ENCODE assay signal across 10 cellular contexts in the genomic region with DNA sequence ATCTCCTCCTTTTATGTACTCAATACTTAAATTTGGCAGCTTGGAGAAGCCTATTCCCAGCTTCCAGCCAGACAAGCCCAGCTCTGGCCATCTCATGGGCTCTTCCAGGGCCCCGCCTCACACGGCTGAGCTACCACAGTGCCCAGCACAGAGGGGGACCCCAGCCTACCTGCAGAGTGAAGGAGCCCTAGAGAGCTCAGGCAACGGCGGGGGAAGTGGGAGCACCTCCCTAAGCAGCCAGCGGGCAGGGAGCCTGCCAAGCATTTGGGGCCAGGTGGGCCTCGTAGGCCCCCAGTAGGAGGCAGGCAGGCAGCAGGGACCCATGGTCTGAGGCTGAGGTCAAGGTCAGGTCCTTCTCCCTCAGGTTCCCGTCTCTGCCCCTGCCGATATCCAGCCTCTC.
DNase-seq lines count a peak whose midpoint lies in the region; ATAC-seq and TF ChIP-seq lines count a peak whose summit lies in the region.
"Had no signal": no experiment of that assay in that cellular context is flagged by ENCODE, and none has a peak within 500 bp of the region (broad histone marks: within the 10 kb centered on the region; RNA-seq: fewer than 3 reads in every experiment).

No MANE protein-coding gene starts in this region.

- H3K27ac Mint-ChIP-seq in nephron progenitor cell, result no peak overlapping the region

- no peaks in the 10 kb centered on the region for H3K9me3 ChIP-seq in BLaER1 treated with 17β-estradiol and CSF1 and Interleukin-3, amounts not matched to agents 10 nM and 100 nM (replicated peaks in 1 of 11)
- H3K9me3 ChIP-seq: ascending aorta, Peyer's patch had no signal

- peaks cover 8 to 40% (median 28%) of the 10 kb centered on the region in 11 experiments; a peak in 19 of 22 replicates for H3K27me3 ChIP-seq in BLaER1 treated with 17β-estradiol and CSF1 and Interleukin-3, amounts not matched to agents 10 nM and 100 nM
- peaks cover 8% of the 10 kb centered on the region; the same call in 1 of the 2 replicates for H3K27me3 ChIP-seq in KMS-11 (ENCODE audit: insufficient read depth, low read depth)
- H3K27me3 ChIP-seq: ascending aorta, Peyer's patch had no signal

- H4K20me1 ChIP-seq in BLaER1 treated with 17β-estradiol and CSF1 and Interleukin-3, amounts not matched to agents 10 nM and 100 nM, result peaks cover 0 to 7% (median 0%) of the 10 kb centered on the region in 11 experiments; a peak in 1 of 22 replicates
- no peaks in the 10 kb centered on the region for H4K20me1 ChIP-seq in KMS-11 (ENCODE audit: insufficient read depth)

- ATAC-seq in HG03159 (IDR thresholded peaks at IDR 0.05; ENCODE audit: unreplicated experiment), result no peak

- H3K4me2 ChIP-seq in BLaER1 treated with 17β-estradiol and CSF1 and Interleukin-3, amounts not matched to agents 10 nM and 100 nM, result peak overlapping the region; percentile 57 to 96 (median 86); a peak in 15 of 22 replicates
- H3K4me2 ChIP-seq in KMS-11, result no peak overlapping the region; the same call in 1 of the 2 replicates

- peak overlapping the region in 2 of 10 experiments; percentile 60 to 65; a peak in 2 of 20 replicates for H3K4me3 ChIP-seq in BLaER1 treated with 17β-estradiol and CSF1 and Interleukin-3, amounts not matched to agents 10 nM and 100 nM
- no peak overlapping the region for H3K4me3 ChIP-seq in KMS-11 (IDR thresholded peaks at IDR 0.05; ENCODE audit: insufficient read depth, low read depth, low read length)
- H3K4me3 ChIP-seq in coronary artery, result peak overlapping the region; percentile 73

- peaks cover 17% of the 10 kb centered on the region for H3K4me1 Mint-ChIP-seq in nephron progenitor cell

- H3K36me3 Mint-ChIP-seq in nephron progenitor cell (ENCODE audit: low read depth), result no peaks in the 10 kb centered on the region

- H3K9ac ChIP-seq in BLaER1 treated with 17β-estradiol and CSF1 and Interleukin-3, amounts not matched to agents 10 nM and 100 nM, result no peak overlapping the region
- H3K9ac ChIP-seq in KMS-11, result no peak overlapping the region

- no peak for TF ChIP-seq CTCF in KMS-11 (conservative IDR thresholded peaks at IDR 0.05; ENCODE audit: low read depth, low read length)
- TF ChIP-seq CTCF in coronary artery (IDR thresholded peaks at IDR 0.05), result no peak
- no peak for TF ChIP-seq CTCF in nephron progenitor cell (IDR thresholded peaks at IDR 0.05)

- no peaks in the 10 kb centered on the region for H3K79me2 ChIP-seq in KMS-11 (ENCODE audit: insufficient read depth, low read depth)

- H2AFZ ChIP-seq in KMS-11 (ENCODE audit: low read depth), result peak overlapping the region; percentile 81

- peaks cover 0 to 30% (median 5%) of the 10 kb centered on the region in 10 experiments; a peak in 11 of 20 replicates for H3K4me1 ChIP-seq in BLaER1 treated with 17β-estradiol and CSF1 and Interleukin-3, amounts not matched to agents 10 nM and 100 nM
- no peaks in the 10 kb centered on the region for H3K4me1 ChIP-seq in KMS-11 (ENCODE audit: low read depth, poor library complexity, severe bottlenecking)

- peak overlapping the region; percentile 72 for H3K4me3 Mint-ChIP-seq in nephron progenitor cell

- H3K27me3 Mint-ChIP-seq in nephron progenitor cell (ENCODE audit: low read depth, poor library complexity), result peaks cover 73% of the 10 kb centered on the region

- DNase-seq in coronary artery (ENCODE audit: low spot score) (no peak), nephron progenitor cell (no peak), GF-D8 (lab: John Stamatoyannopoulos, UW) (no peak), NCI-H2107 (lab: John Stamatoyannopoulos, UW) (no peak), hepatic stellate cell (ENCODE audit: low spot score) (no peak)

- H3K9me3 Mint-ChIP-seq in nephron progenitor cell, result no peaks in the 10 kb centered on the region

- no peaks in the 10 kb centered on the region for H3K36me3 ChIP-seq in BLaER1 treated with 17β-estradiol and CSF1 and Interleukin-3, amounts not matched to agents 10 nM and 100 nM
- no peaks in the 10 kb centered on the region for H3K36me3 ChIP-seq in KMS-11 (ENCODE audit: insufficient read depth)
- H3K36me3 ChIP-seq: ascending aorta, Peyer's patch had no signal

- H3K27ac ChIP-seq in BLaER1 treated with 17β-estradiol and CSF1 and Interleukin-3, amounts not matched to agents 10 nM and 100 nM, result no peak overlapping the region
- H3K27ac ChIP-seq in KMS-11, result no peak overlapping the region
- H3K27ac ChIP-seq in coronary artery, result peak overlapping the region in 1 of 2 donors; percentile 61
